8 cellular contexts compared by ENCODE assay signal in the genomic region with DNA sequence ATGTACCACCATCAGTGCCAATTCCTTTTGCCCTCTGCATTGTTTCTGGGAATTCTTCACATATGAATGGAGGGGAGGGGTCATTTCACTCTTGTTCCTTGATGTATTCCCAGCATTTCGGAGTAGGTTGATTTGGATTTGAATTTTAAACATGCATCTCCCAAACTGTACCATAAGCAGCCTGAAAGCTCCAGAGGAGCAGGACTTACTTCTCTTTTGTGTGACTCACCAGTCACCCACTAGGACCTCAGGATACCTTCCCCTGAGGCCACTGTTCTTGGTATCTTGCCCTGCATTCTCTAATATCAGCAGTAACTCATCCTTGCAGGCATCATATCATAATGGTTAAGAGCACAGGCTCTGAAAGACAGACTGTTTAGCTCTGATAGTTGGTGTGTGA. TPM values are rescaled to one million over a fixed set of nuclear protein-coding genes. Genes with fewer than 3 reads are reported as not detected.
DNase-seq lines count a peak whose midpoint lies in the region; ATAC-seq, FAIRE-seq and TF ChIP-seq lines count a peak whose summit lies in the region.

No MANE protein-coding gene starts in this region.

- no peaks in the 10 kb centered on the region for H3K9me3 Mint-ChIP-seq in mesothelial cell of epicardium

- H3K27ac Mint-ChIP-seq in mesothelial cell of epicardium = peak overlapping the region; percentile 98

- peaks cover 17% of the 10 kb centered on the region for H3K4me1 ChIP-seq in A549
- H3K4me1 ChIP-seq in HUES48 (ENCODE audit: control insufficient read depth, insufficient read depth, low read length) = peaks cover 9% of the 10 kb centered on the region
- peaks cover 35% of the 10 kb centered on the region for H3K4me1 ChIP-seq in body of pancreas

- H3K9ac ChIP-seq in HUES48 (ENCODE audit: low read depth, low read length) = peak overlapping the region; percentile 88

- peak overlapping the region; percentile 98 for H3K4me3 Mint-ChIP-seq in mesothelial cell of epicardium

- H3K27me3 ChIP-seq in HUES48 (ENCODE audit: control insufficient read depth, insufficient read depth, low read length) = no peaks in the 10 kb centered on the region
- H3K27me3 ChIP-seq in body of pancreas = no peaks in the 10 kb centered on the region

- whole genome bisulfite sequencing in A549 (ENCODE audit: missing lambda C conversion rate) = 0% methylated on average over 1 of the region's 1 CpG
- WGBS in body of pancreas, 2 donors = 26 to 27% methylated on average over 1 of the region's 1 CpG

- POLR2A ChIA-PET in A549 (lab: Yijun Ruan, JAX) = interaction anchor here (1.1 to 1.5 kb wide), 2 partner anchors 74 to 79 kb away, joined by 3 to 10 read pairs; a partner anchor contains a TSS

- TF ChIP-seq POLR2A in A549 (IDR thresholded peaks at IDR 0.05; ENCODE audit: low read length) (no peak), body of pancreas (IDR thresholded peaks at IDR 0.05) (no peak)

- H3K36me3 ChIP-seq in HUES48 (ENCODE audit: control insufficient read depth, insufficient read depth, low read length) (peaks cover 29% of the 10 kb centered on the region), body of pancreas (replicated peaks in 1 of 2; ENCODE audit: insufficient read depth in 1 of 2, low read depth in 2 of 2) (no peaks in the 10 kb centered on the region)

- no peak for TF ChIP-seq RAD21 in A549 (conservative IDR thresholded peaks at IDR 0.05 in 1 of 2, IDR thresholded peaks at IDR 0.05 in 1 of 2)

- no peaks in the 10 kb centered on the region for H3K27me3 Mint-ChIP-seq in mesothelial cell of epicardium (ENCODE audit: low read depth)

- H3K9me3 ChIP-seq in A549 (no peaks in the 10 kb centered on the region), HUES48 (ENCODE audit: control insufficient read depth, insufficient read depth, low read length) (no peaks in the 10 kb centered on the region), body of pancreas (no peaks in the 10 kb centered on the region)

- H3K4me3 ChIP-seq in A549 (peak overlapping the region; percentile 100), HUES48 (ENCODE audit: low read depth, low read length) (peak overlapping the region; percentile 98), body of pancreas (peak overlapping the region; percentile 63 to 87)

- peaks cover 31% of the 10 kb centered on the region for H3K4me1 Mint-ChIP-seq in mesothelial cell of epicardium

- DNase-seq in A549 (ENCODE audit: low read depth in 1 of 2, low spot score in 1 of 2) (no peak), body of pancreas (no peak), mesothelial cell of epicardium (ENCODE audit: low spot score in 2 of 2, unreplicated experiment in 2 of 2) (no peak), NCI-H1092 treated with DMSO at 0.1 percent for 48 hours (lab: John Stamatoyannopoulos, UW) (no peak), RPMI8226 (no peak), SKM-1 treated with dmso at 0.1 percent for 144 hours (lab: John Stamatoyannopoulos, UW; ENCODE audit: unreplicated experiment) (no peak)
- no peak for DNase-seq in stimulated activated CD4-positive, alpha-beta T cell treated with anti-CD3 and anti-CD28 coated beads, Interleukin-2, amount 100 ng/mL, for 24 hours

- ATAC-seq in A549 (no peak), body of pancreas (no peak)

- FAIRE-seq in A549 (lab: Jason Lieb, UNC) = no peak

- CTCF ChIA-PET in A549 (lab: Yijun Ruan, JAX) = interaction anchor here (1.0 to 1.7 kb wide), 4 partner anchors 8 to 113 kb away, joined by 3 to 4 read pairs (median 4); no protein-coding TSS in a partner anchor

- TF ChIP-seq EP300 in A549 (IDR thresholded peaks at IDR 0.05) = no peak

- intact Hi-C loops in body of pancreas (cut with DNase I) = loop anchor here (5.0 kb wide), 1 partner anchor 41 kb away; no protein-coding TSS in a partner anchor

- peaks cover 21% of the 10 kb centered on the region for H3K36me3 Mint-ChIP-seq in mesothelial cell of epicardium

- H3K27ac ChIP-seq in A549 = peak overlapping the region; percentile 90 to 97
- peak overlapping the region; percentile 82 for H3K27ac ChIP-seq in HUES48 (ENCODE audit: low read depth, low read length)
- H3K27ac ChIP-seq in body of pancreas = peak overlapping the region; percentile 56 to 94 (median 84)

- TF ChIP-seq CTCF in A549 (IDR thresholded peaks at IDR 0.05) (no peak), body of pancreas (IDR thresholded peaks at IDR 0.05) (no peak), mesothelial cell of epicardium (IDR thresholded peaks at IDR 0.05; ENCODE audit: unreplicated experiment) (no peak)

- peak overlapping the region; percentile 100 for H3K4me2 ChIP-seq in A549

TF ChIP-seq in A549, 52 proteins besides CTCF, POLR2A, EP300 and RAD21:
- TF ChIP-seq FOSB (CRISPR knock-in tag; IDR thresholded peaks at IDR 0.05) (no peak), EHF (CRISPR knock-in tag; IDR thresholded peaks at IDR 0.05) (no peak), HOXB5 (CRISPR knock-in tag; IDR thresholded peaks at IDR 0.05) (no peak), BHLHE40 (IDR thresholded peaks at IDR 0.05; ENCODE audit: low read depth, low read length) (no peak), ESRRA (IDR thresholded peaks at IDR 0.05; ENCODE audit: borderline replicate concordance, low read length) (no peak), KDM1A (IDR thresholded peaks at IDR 0.05; ENCODE audit: low read depth) (no peak), HOXA7 (CRISPR knock-in tag; IDR thresholded peaks at IDR 0.05) (no peak), PHF8 (IDR thresholded peaks at IDR 0.05; ENCODE audit: borderline replicate concordance, low read depth) (no peak), POLR2AphosphoS2 (conservative IDR thresholded peaks at IDR 0.05; ENCODE audit: low read length) (no peak), FOSL2 (IDR thresholded peaks at IDR 0.05) (no peak), FOSL2 (CRISPR knock-in tag; IDR thresholded peaks at IDR 0.05) (no peak)
- TF ChIP-seq, protein P1, sequence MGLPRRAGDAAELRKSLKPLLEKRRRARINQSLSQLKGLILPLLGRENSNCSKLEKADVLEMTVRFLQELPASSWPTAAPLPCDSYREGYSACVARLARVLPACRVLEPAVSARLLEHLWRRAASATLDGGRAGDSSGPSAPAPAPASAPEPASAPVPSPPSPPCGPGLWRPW (IDR thresholded peaks at IDR 0.05) = no peak
- TF ChIP-seq, protein P2, sequence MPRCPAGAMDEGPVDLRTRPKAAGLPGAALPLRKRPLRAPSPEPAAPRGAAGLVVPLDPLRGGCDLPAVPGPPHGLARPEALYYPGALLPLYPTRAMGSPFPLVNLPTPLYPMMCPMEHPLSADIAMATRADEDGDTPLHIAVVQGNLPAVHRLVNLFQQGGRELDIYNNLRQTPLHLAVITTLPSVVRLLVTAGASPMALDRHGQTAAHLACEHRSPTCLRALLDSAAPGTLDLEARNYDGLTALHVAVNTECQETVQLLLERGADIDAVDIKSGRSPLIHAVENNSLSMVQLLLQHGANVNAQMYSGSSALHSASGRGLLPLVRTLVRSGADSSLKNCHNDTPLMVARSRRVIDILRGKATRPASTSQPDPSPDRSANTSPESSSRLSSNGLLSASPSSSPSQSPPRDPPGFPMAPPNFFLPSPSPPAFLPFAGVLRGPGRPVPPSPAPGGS (IDR thresholded peaks at IDR 0.05) = no peak

RNA-seq across cellular contexts. Expression of a gene that starts 0.7 kb away (rescaled TPM):
- polyA plus RNA-seq in A549 (2011; rRNA removed) (20.9 and 33.7 TPM in 2 replicates), A549 (2017; fragmentation: RNase III; extraction: RNeasy Plus Mini Kit Qiagen cat#74134 plus additional on column Dnase treatment) (50.9 to 55.6 TPM (median 51.9 TPM) in 3 replicates)
- polyA plus RNA-seq in A549 (2012; cell fraction: cytosol; rRNA removed) = 61.5 and 66.4 TPM in 2 replicates
- 56.0 and 69.6 TPM in 2 replicates for polyA plus RNA-seq in A549 (2012; cell fraction: nucleus; rRNA removed)
- 22.5 and 33.6 TPM in 2 replicates for polyA minus RNA-seq in A549 (2011; rRNA and poly(A)+ RNA removed)
- total RNA-seq in body of pancreas (10 to 100 TPM; 13.5 to 15.2 TPM), mesothelial cell of epicardium (50.5 to 55.5 TPM (median 54.9 TPM) in 3 replicates)

RNA-seq across cellular contexts. Expression of a gene that starts 0.9 kb away (rescaled TPM):
- 8.4 and 10.0 TPM in 2 replicates for polyA plus RNA-seq in A549 (2011; rRNA removed)
- 6.1 and 7.2 TPM in 2 replicates for polyA plus RNA-seq in A549 (2012; cell fraction: cytosol; rRNA removed)
- 19.6 and 22.7 TPM in 2 replicates for polyA plus RNA-seq in A549 (2012; cell fraction: nucleus; rRNA removed)
- 7.7 to 11.8 TPM (median 9.9 TPM) in 3 replicates for polyA plus RNA-seq in A549 (2017; fragmentation: RNase III; extraction: RNeasy Plus Mini Kit Qiagen cat#74134 plus additional on column Dnase treatment)
- polyA minus RNA-seq in A549 (2011; rRNA and poly(A)+ RNA removed) = 11.1 and 14.1 TPM in 2 replicates
- 10 to 100 TPM; 19.8 to 33.5 TPM for total RNA-seq in body of pancreas
- total RNA-seq in mesothelial cell of epicardium = 61.9 to 69.2 TPM (median 69.0 TPM) in 3 replicates

RNA-seq across cellular contexts. Expression of a gene that starts 4.9 kb away (rescaled TPM):
- 12.1 and 14.6 TPM in 2 replicates for polyA plus RNA-seq in A549 (2011; rRNA removed)
- 10.3 and 11.7 TPM in 2 replicates for polyA plus RNA-seq in A549 (2012; cell fraction: cytosol; rRNA removed)
- polyA plus RNA-seq in A549 (2012; cell fraction: nucleus; rRNA removed) = 40.8 and 41.6 TPM in 2 replicates
- 8.1 to 10.6 TPM (median 10.0 TPM) in 3 replicates for polyA plus RNA-seq in A549 (2017; fragmentation: RNase III; extraction: RNeasy Plus Mini Kit Qiagen cat#74134 plus additional on column Dnase treatment)
- polyA minus RNA-seq in A549 (2011; rRNA and poly(A)+ RNA removed) = 21.1 and 29.5 TPM in 2 replicates
- 10 to 100 TPM; 16.3 to 24.4 TPM for total RNA-seq in body of pancreas
- 88.0 to 90.9 TPM (median 90.6 TPM) in 3 replicates for total RNA-seq in mesothelial cell of epicardium

RNA-seq across cellular contexts. Expression of a gene that starts 17.6 kb away (rescaled TPM):
- polyA plus RNA-seq in A549 (2011; rRNA removed) (2.8 and 3.4 TPM in 2 replicates), A549 (2017; fragmentation: RNase III; extraction: RNeasy Plus Mini Kit Qiagen cat#74134 plus additional on column Dnase treatment) (4.5 to 5.7 TPM (median 5.6 TPM) in 3 replicates)
- 4.3 and 6.3 TPM in 2 replicates for polyA plus RNA-seq in A549 (2012; cell fraction: cytosol; rRNA removed)
- polyA plus RNA-seq in A549 (2012; cell fraction: nucleus; rRNA removed) = 14.0 and 14.4 TPM in 2 replicates
- 4.8 and 7.2 TPM in 2 replicates for polyA minus RNA-seq in A549 (2011; rRNA and poly(A)+ RNA removed)
- total RNA-seq in body of pancreas (10 to 100 TPM; 26.4 to 28.0 TPM), mesothelial cell of epicardium (303 to 313 TPM (median 308 TPM) in 3 replicates)

RNA-seq across cellular contexts. Expression of a gene that starts 37.1 kb away (rescaled TPM):
- 51.9 and 52.3 TPM in 2 replicates for polyA plus RNA-seq in A549 (2011; rRNA removed)
- 37.5 and 37.8 TPM in 2 replicates for polyA plus RNA-seq in A549 (2012; cell fraction: cytosol; rRNA removed)
- 12.6 and 15.4 TPM in 2 replicates for polyA plus RNA-seq in A549 (2012; cell fraction: nucleus; rRNA removed)
- 54.0 to 56.2 TPM (median 55.7 TPM) in 3 replicates for polyA plus RNA-seq in A549 (2017; fragmentation: RNase III; extraction: RNeasy Plus Mini Kit Qiagen cat#74134 plus additional on column Dnase treatment)
- polyA minus RNA-seq in A549 (2011; rRNA and poly(A)+ RNA removed) = 27.4 and 31.2 TPM in 2 replicates
- total RNA-seq in body of pancreas = 10 to 100 TPM; 28.3 to 29.7 TPM
- 44.2 to 45.9 TPM (median 45.1 TPM) in 3 replicates for total RNA-seq in mesothelial cell of epicardium
